Comparison of ENCODE assay signal across 33 cellular contexts in the genomic region with DNA sequence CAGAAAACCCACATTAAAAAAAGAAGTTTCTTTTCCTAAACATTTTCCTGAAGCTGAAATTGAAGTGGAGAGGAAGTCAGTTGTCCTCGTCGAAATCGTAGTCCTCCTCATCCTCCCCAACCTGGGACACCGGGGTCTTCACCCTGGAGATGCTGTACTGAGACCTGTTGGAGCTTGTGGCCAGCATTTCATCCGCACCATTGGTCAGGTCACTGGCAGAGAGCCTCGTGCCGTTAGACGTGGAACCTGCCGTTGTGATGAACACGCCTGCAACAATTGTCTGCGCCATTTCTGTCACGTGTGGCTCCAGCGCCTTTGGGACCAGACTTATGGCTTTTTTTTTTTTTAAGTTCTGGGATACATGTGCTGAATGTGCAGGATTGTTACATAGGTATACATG. TPM values are rescaled to one million over a fixed set of nuclear protein-coding genes. Genes with fewer than 3 reads are reported as not detected.
"Had no signal": no experiment of that assay in that cellular context is flagged by ENCODE, and none has a peak within 500 bp of the region (broad histone marks: within the 10 kb centered on the region; RNA-seq: fewer than 3 reads in every experiment).

No MANE protein-coding gene starts in this region.

- H3K27ac Mint-ChIP-seq: activated CD4-positive, alpha-beta memory T cell treated with anti-CD3 and anti-CD28 coated beads for 36 hours; activated CD4-positive, alpha-beta T cell treated with anti-CD3 and anti-CD28 coated beads for 36 hours; activated CD4-positive, alpha-beta T cell treated with anti-CD3 and anti-CD28 coated beads, Interleukin-2, amount 10 ng/mL, durations not matched to agents 24 days and 14 days; activated CD8-positive, alpha-beta memory T cell treated with anti-CD3 and anti-CD28 coated beads, Interleukin-2, amount 10 ng/mL, durations not matched to agents 7 days and 5 days; activated CD8-positive, alpha-beta T cell treated with anti-CD3 and anti-CD28 coated beads, Interleukin-2, amount 10 ng/mL, durations not matched to agents 7 days and 5 days; activated naive CD4-positive, alpha-beta T cell treated with anti-CD3 and anti-CD28 coated beads for 36 hours; activated naive CD8-positive, alpha-beta T cell; activated T-helper 1 cell treated with anti-CD3 and anti-CD28 coated beads, Interleukin-12 subunit alpha, Interleukin-12 subunit beta, Interleukin-2, Interleukin-4 antibody, amounts not matched to agents 30 ng/mL and 10 ng/mL and 1 ng/mL, durations not matched to agents 14 hours and 24 hours and 36 hours; activated T-helper 2 cell treated with anti-CD3 and anti-CD28 coated beads, Interferon-gamma antibody, Interleukin-2, Interleukin-4, amounts not matched to agents 10 μg/mL and 5 μg/mL and 100 μg/mL, durations not matched to agents 14 hours and 24 hours and 36 hours; dendritic cell treated with granulocyte-macrophage colony-stimulating factor and Interleukin-4, amounts not matched to agents 40 ng/mL and 50 ng/mL, for 4 days; endodermal cell had no signal

- H3K36me3 Mint-ChIP-seq: activated CD4-positive, alpha-beta memory T cell treated with anti-CD3 and anti-CD28 coated beads for 36 hours; activated CD8-positive, alpha-beta memory T cell treated with anti-CD3 and anti-CD28 coated beads, Interleukin-2, amount 10 ng/mL, durations not matched to agents 7 days and 5 days; activated naive CD8-positive, alpha-beta T cell had no signal

- H3K27ac ChIP-seq: brain microvascular endothelial cell, coronary artery, dorsolateral prefrontal cortex, esophagus muscularis mucosa, foreskin keratinocyte had no signal

- H3K4me3 Mint-ChIP-seq: activated CD4-positive, alpha-beta memory T cell treated with anti-CD3 and anti-CD28 coated beads for 36 hours; activated CD4-positive, alpha-beta T cell treated with anti-CD3 and anti-CD28 coated beads for 36 hours; activated CD4-positive, alpha-beta T cell treated with anti-CD3 and anti-CD28 coated beads, Interleukin-2, amount 10 ng/mL, durations not matched to agents 24 days and 14 days; activated CD8-positive, alpha-beta memory T cell treated with anti-CD3 and anti-CD28 coated beads, Interleukin-2, amount 10 ng/mL, durations not matched to agents 7 days and 5 days; activated CD8-positive, alpha-beta T cell treated with anti-CD3 and anti-CD28 coated beads, Interleukin-2, amount 10 ng/mL, durations not matched to agents 7 days and 5 days; activated naive CD4-positive, alpha-beta T cell treated with anti-CD3 and anti-CD28 coated beads for 36 hours; activated naive CD8-positive, alpha-beta T cell; activated T-helper 1 cell treated with anti-CD3 and anti-CD28 coated beads, Interleukin-12 subunit alpha, Interleukin-12 subunit beta, Interleukin-2, Interleukin-4 antibody, amounts not matched to agents 30 ng/mL and 10 ng/mL and 1 ng/mL, durations not matched to agents 14 hours and 24 hours and 36 hours; central memory CD8-positive, alpha-beta T cell; dendritic cell treated with granulocyte-macrophage colony-stimulating factor and Interleukin-4, amounts not matched to agents 40 ng/mL and 50 ng/mL, for 4 days; endodermal cell had no signal

- H3K9me3 Mint-ChIP-seq: activated CD4-positive, alpha-beta memory T cell treated with anti-CD3 and anti-CD28 coated beads for 36 hours; activated CD4-positive, alpha-beta T cell treated with anti-CD3 and anti-CD28 coated beads, Interleukin-2, amount 10 ng/mL, durations not matched to agents 24 days and 14 days; activated naive CD4-positive, alpha-beta T cell treated with anti-CD3 and anti-CD28 coated beads for 36 hours; activated T-helper 1 cell treated with anti-CD3 and anti-CD28 coated beads, Interleukin-12 subunit alpha, Interleukin-12 subunit beta, Interleukin-2, Interleukin-4 antibody, amounts not matched to agents 30 ng/mL and 10 ng/mL and 1 ng/mL, durations not matched to agents 14 hours and 24 hours and 36 hours; activated T-helper 2 cell treated with anti-CD3 and anti-CD28 coated beads, Interferon-gamma antibody, Interleukin-2, Interleukin-4, amounts not matched to agents 10 μg/mL and 5 μg/mL and 100 μg/mL, durations not matched to agents 14 hours and 24 hours and 36 hours; dendritic cell treated with granulocyte-macrophage colony-stimulating factor and Interleukin-4, amounts not matched to agents 40 ng/mL and 50 ng/mL, for 4 days; endodermal cell had no signal

- ATAC-seq: activated CD4-positive, alpha-beta T cell treated with anti-CD3 and anti-CD28 coated beads for 36 hours; activated CD8-positive, alpha-beta memory T cell treated with anti-CD3 and anti-CD28 coated beads, Interleukin-2, amount 10 ng/mL, durations not matched to agents 7 days and 5 days; activated CD8-positive, alpha-beta T cell treated with anti-CD3 and anti-CD28 coated beads, Interleukin-2, amount 10 ng/mL, durations not matched to agents 7 days and 5 days; foreskin keratinocyte; gastrocnemius medialis had no signal

- H3K27me3 Mint-ChIP-seq: activated CD4-positive, alpha-beta memory T cell treated with anti-CD3 and anti-CD28 coated beads for 36 hours; activated CD4-positive, alpha-beta T cell treated with anti-CD3 and anti-CD28 coated beads for 36 hours; activated CD4-positive, alpha-beta T cell treated with anti-CD3 and anti-CD28 coated beads, Interleukin-2, amount 10 ng/mL, durations not matched to agents 24 days and 14 days; activated CD8-positive, alpha-beta memory T cell treated with anti-CD3 and anti-CD28 coated beads, Interleukin-2, amount 10 ng/mL, durations not matched to agents 7 days and 5 days; activated naive CD8-positive, alpha-beta T cell; central memory CD8-positive, alpha-beta T cell; dendritic cell treated with granulocyte-macrophage colony-stimulating factor and Interleukin-4, amounts not matched to agents 40 ng/mL and 50 ng/mL, for 4 days had no signal

- H3K27me3 ChIP-seq: brain microvascular endothelial cell, esophagus muscularis mucosa, foreskin keratinocyte, gastrocnemius medialis had no signal

- FAIRE-seq: astrocyte, bronchial epithelial cell had no signal

- H3K4me1 Mint-ChIP-seq: activated CD4-positive, alpha-beta T cell treated with anti-CD3 and anti-CD28 coated beads for 36 hours; activated CD4-positive, alpha-beta T cell treated with anti-CD3 and anti-CD28 coated beads, Interleukin-2, amount 10 ng/mL, durations not matched to agents 24 days and 14 days; activated CD8-positive, alpha-beta memory T cell treated with anti-CD3 and anti-CD28 coated beads, Interleukin-2, amount 10 ng/mL, durations not matched to agents 7 days and 5 days; central memory CD8-positive, alpha-beta T cell; endodermal cell had no signal

- H3K9me3 ChIP-seq: esophagus muscularis mucosa, gastrocnemius medialis had no signal

- DNase-seq: activated CD4-positive, alpha-beta memory T cell treated with anti-CD3 and anti-CD28 coated beads for 36 hours; activated CD4-positive, alpha-beta T cell treated with anti-CD3 and anti-CD28 coated beads for 36 hours; activated CD4-positive, alpha-beta T cell treated with anti-CD3 and anti-CD28 coated beads, Interleukin-2, amount 10 ng/mL, durations not matched to agents 24 days and 14 days; activated CD4-positive, CD25-positive, alpha-beta regulatory T cell; activated CD4-positive, CD25-positive, alpha-beta regulatory T cell treated with anti-CD3 and anti-CD28 coated beads, Interleukin-2, amount 50 U/mL, for 72 hours; activated CD8-positive, alpha-beta memory T cell treated with anti-CD3 and anti-CD28 coated beads, Interleukin-2, amount 10 ng/mL, durations not matched to agents 7 days and 5 days; activated CD8-positive, alpha-beta memory T cell treated with anti-CD3 and anti-CD28 coated beads, Interleukin-2, amount 50 U/mL, for 4 hours; activated CD8-positive, alpha-beta T cell treated with anti-CD3 and anti-CD28 coated beads, Interleukin-2, amount 10 ng/mL, durations not matched to agents 7 days and 5 days; activated effector memory CD4-positive, alpha-beta T cell treated with anti-CD3 and anti-CD28 coated beads, Interleukin-2, amount 50 U/mL, for 16 hours; activated naive CD4-positive, alpha-beta T cell treated with anti-CD3 and anti-CD28 coated beads for 36 hours; activated T-cell treated with anti-CD3 and anti-CD28 coated beads, Interleukin-2, amount 50 U/mL, for 1 hour; activated T-cell treated with anti-CD3 and anti-CD28 coated beads, Interleukin-2, amount 50 U/mL, for 48 hours; amniotic stem cell; anterior cingulate cortex; brain microvascular endothelial cell; dorsolateral prefrontal cortex; effector memory CD4-positive, alpha-beta T cell; foreskin keratinocyte; gastrocnemius medialis; T-helper 2 cell had no signal

- H3K4me3 ChIP-seq: coronary artery, dorsolateral prefrontal cortex, esophagus muscularis mucosa, gastrocnemius medialis had no signal

- H3K36me3 ChIP-seq: brain microvascular endothelial cell had no signal

RNA-seq across cellular contexts. Expression of a gene that starts 23.8 kb away (rescaled TPM):
- total RNA-seq: activated CD4-positive, alpha-beta memory T cell treated with anti-CD3 and anti-CD28 coated beads for 36 hours; activated CD4-positive, alpha-beta T cell treated with anti-CD3 and anti-CD28 coated beads for 36 hours; activated CD4-positive, alpha-beta T cell treated with anti-CD3 and anti-CD28 coated beads, Interleukin-2, amount 10 ng/mL, durations not matched to agents 24 days and 14 days; activated CD8-positive, alpha-beta memory T cell treated with anti-CD3 and anti-CD28 coated beads for 36 hours; activated CD8-positive, alpha-beta memory T cell treated with anti-CD3 and anti-CD28 coated beads, Interleukin-2, amount 10 ng/mL, durations not matched to agents 7 days and 5 days; activated CD8-positive, alpha-beta T cell treated with anti-CD3 and anti-CD28 coated beads, Interleukin-2, amount 10 ng/mL, durations not matched to agents 7 days and 5 days; activated naive CD4-positive, alpha-beta T cell treated with anti-CD3 and anti-CD28 coated beads for 36 hours; activated T-helper 1 cell treated with anti-CD3 and anti-CD28 coated beads, Interleukin-12 subunit alpha, Interleukin-12 subunit beta, Interleukin-2, Interleukin-4 antibody, amounts not matched to agents 30 ng/mL and 10 ng/mL and 1 ng/mL, durations not matched to agents 14 hours and 24 hours and 36 hours; activated T-helper 2 cell treated with anti-CD3 and anti-CD28 coated beads, Interferon-gamma antibody, Interleukin-2, Interleukin-4, amounts not matched to agents 10 μg/mL and 5 μg/mL and 100 μg/mL, durations not matched to agents 14 hours and 24 hours and 36 hours; epithelial cell of proximal tubule; foreskin keratinocyte; T-helper 1 cell treated with Interleukin-12 subunit alpha and Interleukin-12 subunit beta and Interleukin-4 antibody, amounts not matched to agents 30 ng/mL and 1 ng/mL, for 36 hours had no signal
